In genomic region chr9:38334234-38334633, GRCh38 we compare ENCODE assay signal across 1 cellular context.
TF ChIP-seq lines count a peak whose summit lies in the region.

No MANE protein-coding gene starts in this region.

TF ChIP-seq in HepG2, 621 proteins besides CTCF, POLR2A, EP300 and RAD21 (continued from another document):
- TF ChIP-seq HIC2 (CRISPR knock-in tag; IDR thresholded peaks at IDR 0.05; ENCODE audit: low read depth) (no peak), ZNF367 (CRISPR knock-in tag; IDR thresholded peaks at IDR 0.05; ENCODE audit: borderline replicate concordance) (no peak), HMGA1 (CRISPR knock-in tag; conservative IDR thresholded peaks at IDR 0.05) (no peak)
